ENCODE assay signal across 22 cellular contexts in the genomic region with DNA sequence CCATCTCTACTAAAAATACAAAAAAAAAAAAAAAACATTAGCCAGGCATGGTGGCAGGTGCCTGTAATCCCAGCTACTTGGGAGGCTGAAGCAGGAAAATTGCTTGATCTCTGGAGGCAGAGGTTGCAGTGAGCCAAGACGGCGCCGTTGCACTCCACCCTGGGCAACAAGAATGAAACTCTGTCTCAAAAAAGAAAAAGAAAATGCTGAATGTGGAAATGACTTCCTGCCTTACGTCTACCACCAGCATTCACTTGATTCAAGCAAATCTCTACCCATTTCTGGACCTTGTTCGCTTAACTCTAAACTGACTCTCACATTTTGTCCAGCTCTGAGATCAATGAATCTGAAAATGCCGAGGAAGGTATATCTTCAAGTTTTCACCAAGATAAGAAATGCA.
DNase-seq lines count a peak whose midpoint lies in the region; ATAC-seq and TF ChIP-seq lines count a peak whose summit lies in the region.
"Had no signal": no experiment of that assay in that cellular context is flagged by ENCODE, and none has a peak within 500 bp of the region (broad histone marks: within the 10 kb centered on the region; RNA-seq: fewer than 3 reads in every experiment).

No MANE protein-coding gene starts in this region.

- no peaks in the 10 kb centered on the region for H3K9me2 ChIP-seq in MM.1S (replicated peaks; ENCODE audit: insufficient read depth, low read length)

- H3K27ac ChIP-seq in MM.1S (ENCODE audit: low read length) (peak overlapping the region; percentile 89), VCaP (peak overlapping the region; percentile 80)
- H3K27ac ChIP-seq: BLaER1, C4-2B had no signal

- no peak for ATAC-seq in HG02970 (IDR thresholded peaks at IDR 0.05; ENCODE audit: low FRiP score, unreplicated experiment)
- ATAC-seq: CD8-positive, alpha-beta T cell; GM12878 had no signal

- DNase-seq in MM.1S (peak; percentile 75), RPMI8226 (peak; percentile 61), NCI-H69 (lab: John Stamatoyannopoulos, UW) (no peak), C1 segment of cervical spinal cord (lab: John Stamatoyannopoulos, UW) (no peak), NCI-H1092 (lab: John Stamatoyannopoulos, UW) (no peak)
- DNase-seq: 8988T; ACHN; BE2C; CD4-positive, alpha-beta T cell; CD8-positive, alpha-beta T cell; DMS 273 treated with DMSO at 0.1 percent for 48 hours; DMS153; DMS53; DMS79; DND-41; EL; GDM1 had no signal

- peak overlapping the region; percentile 70 for H3K4me2 ChIP-seq in MM.1S (ENCODE audit: low read depth, low read length)
- H3K4me2 ChIP-seq: BLaER1 had no signal

- peak overlapping the region; percentile 40 for H3K4me3 ChIP-seq in MM.1S (ENCODE audit: low read length)
- H3K4me3 ChIP-seq: BLaER1, GM12878 had no signal

- H3K9me3 ChIP-seq in MM.1S (replicated peaks; ENCODE audit: insufficient read depth, low read length) = no peaks in the 10 kb centered on the region
- H3K9me3 ChIP-seq: BE2C, BLaER1 had no signal

- peak overlapping the region; percentile 57 for H3K9ac ChIP-seq in MM.1S (ENCODE audit: low read length)
- H3K9ac ChIP-seq: BLaER1 had no signal

- peak overlapping the region; percentile 73 for H2AFZ ChIP-seq in MM.1S (ENCODE audit: low read length)

- peaks cover 29% of the 10 kb centered on the region for H3F3A ChIP-seq in MM.1S (ENCODE audit: insufficient read depth, low read length)

- peaks cover 48% of the 10 kb centered on the region for H3K4me1 ChIP-seq in MM.1S (ENCODE audit: low read length)
- H3K4me1 ChIP-seq: BLaER1 had no signal

- H3K27me3 ChIP-seq in MM.1S (replicated peaks; ENCODE audit: insufficient read depth, low read length) = no peaks in the 10 kb centered on the region
- H3K27me3 ChIP-seq: BE2C, BLaER1 had no signal

- no peaks in the 10 kb centered on the region for H3K36me3 ChIP-seq in MM.1S (replicated peaks; ENCODE audit: insufficient read depth, low read length)
- H3K36me3 ChIP-seq: BLaER1 had no signal

- H4K20me1 ChIP-seq in MM.1S (ENCODE audit: insufficient read depth, low read length) = no peaks in the 10 kb centered on the region
- H4K20me1 ChIP-seq: BLaER1 had no signal

- TF ChIP-seq CTCF in MM.1S (IDR thresholded peaks at IDR 0.05; ENCODE audit: low read length) (no peak), VCaP (conservative IDR thresholded peaks at IDR 0.05) (no peak)

- H3K79me2 ChIP-seq in MM.1S (ENCODE audit: low read length) = no peaks in the 10 kb centered on the region

Comparison
In these comparisons a context has a peak if more than half of its experiments do, and no peak if none do; other contexts are left out.
1. DNase-seq: peak in MM.1S (single experiment) and RPMI8226 (single experiment); none in NCI-H69 (single experiment), C1 segment of cervical spinal cord (0 of 14) and NCI-H1092 (single experiment).